In the genomic region with DNA sequence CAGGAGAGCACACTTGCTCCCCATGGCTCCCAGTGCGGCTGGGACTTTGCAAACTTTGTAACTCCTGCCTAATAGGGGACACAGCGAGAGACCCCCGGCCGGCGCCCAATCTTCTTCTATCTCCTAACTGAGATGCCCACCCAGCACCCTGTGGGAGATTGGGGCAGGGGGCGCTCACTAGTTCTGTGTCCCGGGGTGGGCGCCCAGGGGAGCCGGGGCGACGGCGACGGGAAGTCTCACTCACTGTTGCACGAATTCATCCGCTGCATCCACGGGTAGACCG, we compare ENCODE assay signal across 1 cellular context.
TF ChIP-seq lines count a peak whose summit lies in the region.

No MANE protein-coding gene starts in this region.

TF ChIP-seq in H1, 55 proteins besides CTCF, POLR2A, EP300 and RAD21:
- TF ChIP-seq GTF2F1 (IDR thresholded peaks at IDR 0.05; ENCODE audit: borderline replicate concordance, low read depth, low read length) (no peak), SUZ12 (IDR thresholded peaks at IDR 0.05; ENCODE audit: low read length) (no peak), RNF2 (IDR thresholded peaks at IDR 0.05; ENCODE audit: borderline replicate concordance, low read depth, low read length, missing control alignments, poor library complexity, severe bottlenecking) (peak; percentile 89)
